Comparison of ENCODE assay signal across 8 cellular contexts in genomic region chr5:111756701-111757581, GRCh38. TPM values are rescaled to one million over a fixed set of nuclear protein-coding genes. Genes with fewer than 3 reads are reported as not detected.
DNase-seq lines count a peak whose midpoint lies in the region; ATAC-seq and TF ChIP-seq lines count a peak whose summit lies in the region.

Gene NREP, minus strand, starts transcription at chr5:111757194. Its CDS starts 1,422 bp downstream, at chr5:111755772.

- peak; percentile 66 for ATAC-seq in CD8-positive, alpha-beta T cell
- ATAC-seq in GM19468 (IDR thresholded peaks at IDR 0.05; ENCODE audit: extremely low read depth, unreplicated experiment) = peak; percentile 56
- ATAC-seq in activated CD8-positive, alpha-beta T cell treated with anti-CD3 and anti-CD28 coated beads, Interleukin-2, amount 10 ng/mL, durations not matched to agents 7 days and 5 days = no peak

- H3K36me3 ChIP-seq in CD8-positive, alpha-beta T cell (ENCODE audit: insufficient read depth, low read length) = no peaks in the 10 kb centered on the region
- no peaks in the 10 kb centered on the region for H3K36me3 ChIP-seq in endocrine pancreas (ENCODE audit: control insufficient read depth, insufficient read depth, low read length)
- H3K36me3 ChIP-seq in mesendoderm (ENCODE audit: control insufficient read depth, insufficient read depth, low read length) = no peaks in the 10 kb centered on the region

- peak within 1 kb of the TSS; percentile 74 for H3K27ac ChIP-seq in CD8-positive, alpha-beta T cell (ENCODE audit: low read depth, low read length)
- H3K27ac ChIP-seq in mesendoderm (ENCODE audit: low read depth, low read length) = peak within 1 kb of the TSS; percentile 99

- H3K79me1 ChIP-seq in mesendoderm (ENCODE audit: low read length) = no peaks in the 10 kb centered on the region

- H3K9me3 ChIP-seq in CD8-positive, alpha-beta T cell (ENCODE audit: low read length) = no peaks in the 10 kb centered on the region
- no peaks in the 10 kb centered on the region for H3K9me3 ChIP-seq in endocrine pancreas (ENCODE audit: control insufficient read depth, low read length)

- H2BK5ac ChIP-seq in mesendoderm (ENCODE audit: low read length) = peak within 1 kb of the TSS; percentile 61

- H3K27me3 Mint-ChIP-seq in CD8-positive, alpha-beta T cell (ENCODE audit: low read depth) = no peaks in the 10 kb centered on the region
- peaks cover 5% of the 10 kb centered on the region for H3K27me3 Mint-ChIP-seq in activated CD8-positive, alpha-beta T cell treated with anti-CD3 and anti-CD28 coated beads, Interleukin-2, amount 10 ng/mL, durations not matched to agents 7 days and 5 days (ENCODE audit: low read depth)

- H3K56ac ChIP-seq in mesendoderm (ENCODE audit: low read length) = peak within 1 kb of the TSS; percentile 95

- POLR2A ChIA-PET in CD8-positive, alpha-beta T cell (lab: Charles Lee) = interaction anchor here (1.2 to 2.1 kb wide), 2 partner anchors 22 to 404 kb away, joined by 4 to 6 read pairs; no protein-coding TSS in a partner anchor
- POLR2A ChIA-PET in activated CD8-positive, alpha-beta T cell treated with anti-CD3 and anti-CD28 coated beads, Interleukin-2, amount 10 ng/mL, durations not matched to agents 7 days and 5 days (lab: Charles Lee) = interaction anchor here (0.7 to 1.5 kb wide), 8 partner anchors 14 to 250 kb away, joined by 3 to 18 read pairs (median 4); no protein-coding TSS in a partner anchor

- peak in 5 of 7 experiments; percentile 36 to 85 (median 79) for DNase-seq in CD8-positive, alpha-beta T cell
- DNase-seq in HPDE6-E6E7 (ENCODE audit: extremely low spot score) = peak; percentile 79
- DNase-seq in NCI-H82 treated with DMSO at 0.1 percent for 48 hours (lab: John Stamatoyannopoulos, UW; ENCODE audit: unreplicated experiment) = peak; percentile 75
- DNase-seq in activated CD8-positive, alpha-beta T cell treated with anti-CD3 and anti-CD28 coated beads, Interleukin-2, amount 10 ng/mL, durations not matched to agents 7 days and 5 days = peak; percentile 84
- peak; percentile 97 for DNase-seq in mesendoderm
- peak; percentile 60 for DNase-seq in stimulated activated CD8-positive, alpha-beta memory T cell treated with anti-CD3 and anti-CD28 coated beads, Interleukin-12 subunit alpha, Interleukin-12 subunit beta, amount 100 ng/mL, for 4 hours (ENCODE audit: low read depth)

- H4K5ac ChIP-seq in mesendoderm (ENCODE audit: low read length) = no peak within 1 kb of the TSS

- H3K23ac ChIP-seq in mesendoderm (ENCODE audit: low read length) = no peak within 1 kb of the TSS

- peaks cover 1% of the 10 kb centered on the region for H3K36me3 Mint-ChIP-seq in CD8-positive, alpha-beta T cell
- H3K36me3 Mint-ChIP-seq in activated CD8-positive, alpha-beta T cell treated with anti-CD3 and anti-CD28 coated beads, Interleukin-2, amount 10 ng/mL, durations not matched to agents 7 days and 5 days (ENCODE audit: low read depth) = peaks cover 10% of the 10 kb centered on the region

- H2AK5ac ChIP-seq in mesendoderm (ENCODE audit: low read length) = no peak within 1 kb of the TSS

- H3K18ac ChIP-seq in mesendoderm (ENCODE audit: low read length) = peak within 1 kb of the TSS; percentile 94

- no CpG with 5 or more reads among the region's 19 CpGs for WGBS in mesendoderm (ENCODE audit: extremely low coverage, insufficient coverage, low lambda C conversion rate)

- peak within 1 kb of the TSS; percentile 57 for H2BK15ac ChIP-seq in mesendoderm (replicated peaks; ENCODE audit: low read depth)

- H3K4ac ChIP-seq in mesendoderm (ENCODE audit: low read depth, low read length) = peak within 1 kb of the TSS; percentile 59

- peaks cover 21% of the 10 kb centered on the region for H3K4me1 Mint-ChIP-seq in CD8-positive, alpha-beta T cell (ENCODE audit: low read depth)
- H3K4me1 Mint-ChIP-seq in activated CD8-positive, alpha-beta T cell treated with anti-CD3 and anti-CD28 coated beads, Interleukin-2, amount 10 ng/mL, durations not matched to agents 7 days and 5 days (ENCODE audit: low read depth) = peaks cover 26% of the 10 kb centered on the region

- peaks cover 13% of the 10 kb centered on the region for H3K4me1 ChIP-seq in CD8-positive, alpha-beta T cell (ENCODE audit: insufficient read depth, low read length)
- H3K4me1 ChIP-seq in endocrine pancreas (ENCODE audit: control insufficient read depth, insufficient read depth, low read length) (peaks cover 15% of the 10 kb centered on the region), mesendoderm (ENCODE audit: control insufficient read depth, low read depth, low read length) (no peaks in the 10 kb centered on the region)

- peak within 1 kb of the TSS; percentile 88 for H3K4me3 ChIP-seq in CD8-positive, alpha-beta T cell (ENCODE audit: low read depth, low read length)
- H3K4me3 ChIP-seq in endocrine pancreas (ENCODE audit: control insufficient read depth, insufficient read depth, low read length) (peak within 1 kb of the TSS; percentile 94), mesendoderm (ENCODE audit: low read length) (peak within 1 kb of the TSS; percentile 73)

- peak within 1 kb of the TSS; percentile 90 for H3K4me3 Mint-ChIP-seq in CD8-positive, alpha-beta T cell
- H3K4me3 Mint-ChIP-seq in activated CD8-positive, alpha-beta T cell treated with anti-CD3 and anti-CD28 coated beads, Interleukin-2, amount 10 ng/mL, durations not matched to agents 7 days and 5 days = peak within 1 kb of the TSS; percentile 84

- peaks cover 7% of the 10 kb centered on the region for H3K79me2 ChIP-seq in mesendoderm (ENCODE audit: control insufficient read depth, insufficient read depth, low read length)

- H4K8ac ChIP-seq in mesendoderm (ENCODE audit: low read depth, low read length) = peak within 1 kb of the TSS; percentile 91

- intact Hi-C loops in CD8-positive, alpha-beta T cell (cut with DNase I, micrococcal nuclease) = loop anchor here (5.0 to 10.0 kb wide), 5 partner anchors 225 to 1020 kb away; partner anchors contain the start of genes SLC25A46 (in 1 of the 2) and STARD4 (in 1 of the 2)

- CTCF ChIA-PET in CD8-positive, alpha-beta T cell (lab: Charles Lee) = interaction anchor here (0.9 to 1.7 kb wide), 3 partner anchors 13 to 226 kb away, joined by 3 to 4 read pairs (median 4); no protein-coding TSS in a partner anchor
- CTCF ChIA-PET in activated CD8-positive, alpha-beta T cell treated with anti-CD3 and anti-CD28 coated beads, Interleukin-2, amount 10 ng/mL, durations not matched to agents 7 days and 5 days (lab: Charles Lee) = interaction anchor here (0.6 to 2.0 kb wide), 14 partner anchors 14 to 1156 kb away, joined by 3 to 11 read pairs (median 3); no protein-coding TSS in a partner anchor

- H3K9ac ChIP-seq in endocrine pancreas (ENCODE audit: control insufficient read depth, insufficient read depth, low read length) (peak within 1 kb of the TSS; percentile 45), mesendoderm (ENCODE audit: low read length) (peak within 1 kb of the TSS; percentile 92)

- peak within 1 kb of the TSS; percentile 90 for H3K27ac Mint-ChIP-seq in CD8-positive, alpha-beta T cell
- peak within 1 kb of the TSS; percentile 89 for H3K27ac Mint-ChIP-seq in activated CD8-positive, alpha-beta T cell treated with anti-CD3 and anti-CD28 coated beads, Interleukin-2, amount 10 ng/mL, durations not matched to agents 7 days and 5 days

- H3K27me3 ChIP-seq in CD8-positive, alpha-beta T cell (ENCODE audit: insufficient read depth, low read length) = no peaks in the 10 kb centered on the region
- H3K27me3 ChIP-seq in endocrine pancreas (ENCODE audit: control insufficient read depth, insufficient read depth, low read length) = no peaks in the 10 kb centered on the region
- H3K27me3 ChIP-seq in mesendoderm (ENCODE audit: insufficient read depth, low read length, poor library complexity) = no peaks in the 10 kb centered on the region

- peak within 1 kb of the TSS; percentile 51 for H2BK120ac ChIP-seq in mesendoderm (ENCODE audit: low read depth, low read length)

- peak; percentile 5 for TF ChIP-seq CTCF in CD8-positive, alpha-beta T cell (IDR thresholded peaks at IDR 0.05)

- H3K9me3 Mint-ChIP-seq in CD8-positive, alpha-beta T cell = no peaks in the 10 kb centered on the region
- no peaks in the 10 kb centered on the region for H3K9me3 Mint-ChIP-seq in activated CD8-positive, alpha-beta T cell treated with anti-CD3 and anti-CD28 coated beads, Interleukin-2, amount 10 ng/mL, durations not matched to agents 7 days and 5 days (ENCODE audit: insufficient read depth)

- peak within 1 kb of the TSS; percentile 61 for H3K4me2 ChIP-seq in mesendoderm (ENCODE audit: low read length)

RNA-seq across cellular contexts. Expression of gene NREP, which starts in this region (rescaled TPM):
- total RNA-seq in CD8-positive, alpha-beta T cell = 1 to 10 TPM; 1.9 to 2.2 TPM
- total RNA-seq in activated CD8-positive, alpha-beta T cell treated with anti-CD3 and anti-CD28 coated beads, Interleukin-2, amount 10 ng/mL, durations not matched to agents 7 days and 5 days = 10 to 100 TPM; 18.6 to 19.7 TPM
- polyA plus RNA-seq in mesendoderm (2013, experiment 1 of 2) = 252 TPM
- 251 TPM for polyA plus RNA-seq in mesendoderm (2013, experiment 2 of 2)

Comparison
In these comparisons a context has a peak if more than half of its experiments do, and no peak if none do; other contexts are left out.
1. RNA of gene NREP (total RNA-seq): 18.6 to 19.7 TPM in activated CD8-positive, alpha-beta T cell treated with anti-CD3 and anti-CD28 coated beads, Interleukin-2, amount 10 ng/mL, durations not matched to agents 7 days and 5 days; 1.9 to 2.2 TPM in CD8-positive, alpha-beta T cell; every median in the first group is over 4 times any median in the second.
2. Peak in every context shown above with its lines, with median percentiles within 50 percentile points of each other: DNase-seq and H3K4me3 ChIP-seq.